ENCODE assay signal across 17 cellular contexts in genomic region chr20:63539441-63540370, GRCh38. TPM values are rescaled to one million over a fixed set of nuclear protein-coding genes. Genes with fewer than 3 reads are reported as not detected.
DNase-seq lines count a peak whose midpoint lies in the region; ATAC-seq, FAIRE-seq and TF ChIP-seq lines count a peak whose summit lies in the region.
"Had no signal": no experiment of that assay in that cellular context is flagged by ENCODE, and none has a peak within 500 bp of the region (broad histone marks: within the 10 kb centered on the region; RNA-seq: fewer than 3 reads in every experiment).

No MANE protein-coding gene starts in this region.

- no peaks in the 10 kb centered on the region for H3K79me1 ChIP-seq in mesenchymal stem cell (replicated peaks; ENCODE audit: low read length, poor library complexity, severe bottlenecking)

- H2BK15ac ChIP-seq in mesenchymal stem cell (ENCODE audit: low read depth, poor library complexity, severe bottlenecking) = peak overlapping the region; percentile 12

- POLR2A ChIA-PET in RWPE1 (lab: Yijun Ruan, JAX; ENCODE audit: low non-redundant PET) = interaction anchor here (0.8 to 1.2 kb wide), 5 partner anchors 12 to 371 kb away, joined by 3 to 4 read pairs (median 3); partner anchors contain the start of gene GMEB2

- no peak overlapping the region for H3K9ac ChIP-seq in BLaER1
- H3K9ac ChIP-seq in mesenchymal stem cell (ENCODE audit: low read length) = no peak overlapping the region

- H3K27me3 ChIP-seq in BLaER1 = peaks cover 30% of the 10 kb centered on the region
- H3K27me3 ChIP-seq in mesenchymal stem cell (ENCODE audit: control insufficient read depth in 1 of 2, insufficient read depth in 1 of 2, low read length in 2 of 2) = peaks cover 0 to 60% of the 10 kb centered on the region in 2 experiments
- no peaks in the 10 kb centered on the region for H3K27me3 ChIP-seq in small intestine (ENCODE audit: control insufficient read depth in 2 of 2, insufficient read depth in 2 of 2, low read length in 2 of 2)

- WGBS in mesenchymal stem cell = 92% methylated on average over 29 of the region's 29 CpGs
- WGBS in small intestine, 3 donors = 83 to 88% (median 85%) methylated on average over 29 of the region's 29 CpGs

- no peak overlapping the region for H4K8ac ChIP-seq in mesenchymal stem cell (ENCODE audit: low read length)

- H2BK5ac ChIP-seq in mesenchymal stem cell (ENCODE audit: low read depth, low read length, poor library complexity, severe bottlenecking) = no peak overlapping the region

- H3K18ac ChIP-seq in mesenchymal stem cell (ENCODE audit: low read depth in 1 of 2, low read length in 2 of 2) = no peak overlapping the region

- no peak overlapping the region for H3K23ac ChIP-seq in mesenchymal stem cell (ENCODE audit: low read length in 2 of 2)

- CTCF ChIA-PET in RWPE1 (lab: Yijun Ruan, JAX) = interaction anchor here (0.7 to 2.7 kb wide), 4 partner anchors 18 to 158 kb away, joined by 3 to 13 read pairs (median 4); no protein-coding TSS in a partner anchor

- H4K91ac ChIP-seq in mesenchymal stem cell (ENCODE audit: low read length) = no peak overlapping the region

- DNase-seq in RWPE1 (ENCODE audit: low spot score) (no peak), mesenchymal stem cell (no peak), small intestine (no peak), SK-N-DZ (ENCODE audit: low spot score) (no peak), left lobe of liver (ENCODE audit: low spot score) (no peak)
- DNase-seq: activated CD4-positive, alpha-beta T cell treated with anti-CD3 and anti-CD28 coated beads for 36 hours; activated CD8-positive, alpha-beta memory T cell treated with anti-CD3 and anti-CD28 coated beads, Interleukin-2, amount 50 U/mL, for 4 hours; activated effector memory CD4-positive, alpha-beta T cell treated with anti-CD3 and anti-CD28 coated beads, Interleukin-2, amount 50 U/mL, for 16 hours; amniotic stem cell; DND-41; NCI-H748 treated with DMSO at 0.1 percent for 48 hours had no signal

- no peak overlapping the region for H2BK12ac ChIP-seq in mesenchymal stem cell (ENCODE audit: low read length in 2 of 2)

- H3K4ac ChIP-seq in mesenchymal stem cell (ENCODE audit: low read depth in 1 of 2, low read length in 2 of 2) = no peak overlapping the region

- peak overlapping the region; percentile 44 for H3K4me2 ChIP-seq in BLaER1
- no peak overlapping the region for H3K4me2 ChIP-seq in mesenchymal stem cell (ENCODE audit: low read length, poor library complexity, severe bottlenecking)

- peaks cover 67% of the 10 kb centered on the region for H3K4me1 ChIP-seq in BLaER1
- peaks cover 45% of the 10 kb centered on the region for H3K4me1 ChIP-seq in mesenchymal stem cell (ENCODE audit: control insufficient read depth, insufficient read depth, low read depth, low read length)
- peaks cover 0 to 2% of the 10 kb centered on the region in 2 donors for H3K4me1 ChIP-seq in small intestine (ENCODE audit: control insufficient read depth in 2 of 2, insufficient read depth in 1 of 2, low read depth in 1 of 2, low read length in 1 of 2)

- H3K14ac ChIP-seq in mesenchymal stem cell (ENCODE audit: low read length in 2 of 2) = no peak overlapping the region

- no peak for TF ChIP-seq CTCF in RWPE1 (conservative IDR thresholded peaks at IDR 0.05; ENCODE audit: low read depth)

- FAIRE-seq in small intestine (lab: Jason Lieb, UNC) = no peak

- H2AFZ ChIP-seq in mesenchymal stem cell (ENCODE audit: low read depth, low read length) = no peak overlapping the region

- no peak overlapping the region for H2BK120ac ChIP-seq in mesenchymal stem cell (ENCODE audit: low read depth, low read length)

- H3K36me3 ChIP-seq in BLaER1 (no peaks in the 10 kb centered on the region), mesenchymal stem cell (ENCODE audit: control insufficient read depth in 1 of 2, insufficient read depth in 2 of 2, low read depth in 1 of 2, low read length in 2 of 2) (no peaks in the 10 kb centered on the region), small intestine (ENCODE audit: control insufficient read depth in 2 of 2, insufficient read depth in 2 of 2, low read length in 2 of 2) (no peaks in the 10 kb centered on the region)
- H3K36me3 ChIP-seq: left lung had no signal

- H3K27ac ChIP-seq in BLaER1 (no peak overlapping the region), RWPE1 (peak overlapping the region; percentile 96), mesenchymal stem cell (ENCODE audit: low read length, poor library complexity, severe bottlenecking) (no peak overlapping the region), small intestine (ENCODE audit: low read depth in 1 of 2, low read length in 1 of 2) (no peak overlapping the region)
- H3K27ac ChIP-seq: SK-N-MC had no signal

- no peak overlapping the region for H2AK5ac ChIP-seq in mesenchymal stem cell (ENCODE audit: low read length, severe bottlenecking)

- ATAC-seq in left lobe of liver = no peak
- ATAC-seq: activated CD4-positive, alpha-beta T cell treated with anti-CD3 and anti-CD28 coated beads for 36 hours; sciatic nerve had no signal

- H3K9me3 ChIP-seq in BLaER1 (no peaks in the 10 kb centered on the region), mesenchymal stem cell (ENCODE audit: control insufficient read depth, low read length) (no peaks in the 10 kb centered on the region), small intestine (ENCODE audit: control insufficient read depth, low read depth) (no peaks in the 10 kb centered on the region)
- H3K9me3 ChIP-seq: left lung had no signal

- peaks cover 10% of the 10 kb centered on the region for H4K20me1 ChIP-seq in BLaER1

- no peak overlapping the region for H3K4me3 ChIP-seq in BLaER1
- H3K4me3 ChIP-seq in mesenchymal stem cell (ENCODE audit: insufficient read depth in 1 of 2, low read depth in 1 of 2, low read length in 2 of 2) = no peak overlapping the region
- H3K4me3 ChIP-seq in small intestine (ENCODE audit: low read depth in 1 of 2, low read length in 2 of 2) = no peak overlapping the region
- H3K4me3 ChIP-seq: left lung, SK-N-MC had no signal

RNA-seq across cellular contexts. Expression of gene PTK6, which starts 2.5 kb away (rescaled TPM):
- polyA plus RNA-seq in mesenchymal stem cell (2013, experiment 1 of 2) = not detected
- not detected for polyA plus RNA-seq in mesenchymal stem cell (2013, experiment 2 of 2)
- polyA plus RNA-seq in small intestine = 10 to 100 TPM; 12.3 to 87.0 (median 82.7) TPM
- polyA plus RNA-seq in SK-N-DZ (2014; cell fraction: cytosol; rRNA removed) = not detected in 2 replicates
- not detected in 2 replicates for polyA plus RNA-seq in SK-N-DZ (2014; cell fraction: nucleus; rRNA removed)
- 12.0 TPM for total RNA-seq in left lobe of liver
- total RNA-seq: cardiac septum, osteoblast had no signal

RNA-seq across cellular contexts. Expression of gene SRMS, which starts 7.8 kb away (rescaled TPM):
- not detected for polyA plus RNA-seq in mesenchymal stem cell (2013, experiment 1 of 2)
- not detected for polyA plus RNA-seq in mesenchymal stem cell (2013, experiment 2 of 2)
- not detected for polyA plus RNA-seq in small intestine
- not detected in 2 replicates for polyA plus RNA-seq in SK-N-DZ (2014; cell fraction: cytosol; rRNA removed)
- polyA plus RNA-seq in SK-N-DZ (2014; cell fraction: nucleus; rRNA removed) = not detected in 2 replicates
- total RNA-seq in left lobe of liver = not detected
- total RNA-seq: activated CD4-positive, alpha-beta T cell treated with anti-CD3 and anti-CD28 coated beads for 36 hours; cardiac septum; left lung; osteoblast; sciatic nerve had no signal

RNA-seq across cellular contexts. Expression of gene FNDC11, which starts 14.3 kb away (rescaled TPM):
- 0.91 TPM for polyA plus RNA-seq in mesenchymal stem cell (2013, experiment 1 of 2)
- polyA plus RNA-seq in mesenchymal stem cell (2013, experiment 2 of 2) = 0.79 TPM
- polyA plus RNA-seq in small intestine = under 1 TPM in 1 of 3 donors, not detected in 2; 0.25 TPM
- 0.09 and 0.43 TPM in 2 replicates for polyA plus RNA-seq in SK-N-DZ (2014; cell fraction: cytosol; rRNA removed)
- polyA plus RNA-seq in SK-N-DZ (2014; cell fraction: nucleus; rRNA removed) = 0.76 and 0.86 TPM in 2 replicates
- not detected for total RNA-seq in left lobe of liver
- total RNA-seq: cardiac septum, osteoblast had no signal

RNA-seq across cellular contexts. Expression of gene PPDPF, which starts 19.1 kb away (rescaled TPM):
- polyA plus RNA-seq in mesenchymal stem cell (2013, experiment 1 of 2) = 333 TPM
- 331 TPM for polyA plus RNA-seq in mesenchymal stem cell (2013, experiment 2 of 2)
- 100 to 1,000 TPM; 287 to 356 (median 302) TPM for polyA plus RNA-seq in small intestine
- polyA plus RNA-seq in SK-N-DZ (2014; cell fraction: cytosol; rRNA removed) = 57.4 and 64.4 TPM in 2 replicates
- 31.6 and 40.3 TPM in 2 replicates for polyA plus RNA-seq in SK-N-DZ (2014; cell fraction: nucleus; rRNA removed)
- 88.0 TPM for total RNA-seq in left lobe of liver

RNA-seq across cellular contexts. Expression of gene HELZ2, which starts 34.3 kb away (rescaled TPM):
- 8.0 TPM for polyA plus RNA-seq in mesenchymal stem cell (2013, experiment 1 of 2)
- 7.9 TPM for polyA plus RNA-seq in mesenchymal stem cell (2013, experiment 2 of 2)
- polyA plus RNA-seq in small intestine = 10 to 100 TPM in 1 of 3 donors, 1 to 10 TPM in 2; 3.8 to 13.8 (median 5.1) TPM
- 0.23 and 0.97 TPM in 2 replicates for polyA plus RNA-seq in SK-N-DZ (2014; cell fraction: cytosol; rRNA removed)
- 0.69 and 1.7 TPM in 2 replicates for polyA plus RNA-seq in SK-N-DZ (2014; cell fraction: nucleus; rRNA removed)
- total RNA-seq in left lobe of liver = 18.1 TPM
